Comparison of ENCODE assay signal across 13 cellular contexts in the genomic region with DNA sequence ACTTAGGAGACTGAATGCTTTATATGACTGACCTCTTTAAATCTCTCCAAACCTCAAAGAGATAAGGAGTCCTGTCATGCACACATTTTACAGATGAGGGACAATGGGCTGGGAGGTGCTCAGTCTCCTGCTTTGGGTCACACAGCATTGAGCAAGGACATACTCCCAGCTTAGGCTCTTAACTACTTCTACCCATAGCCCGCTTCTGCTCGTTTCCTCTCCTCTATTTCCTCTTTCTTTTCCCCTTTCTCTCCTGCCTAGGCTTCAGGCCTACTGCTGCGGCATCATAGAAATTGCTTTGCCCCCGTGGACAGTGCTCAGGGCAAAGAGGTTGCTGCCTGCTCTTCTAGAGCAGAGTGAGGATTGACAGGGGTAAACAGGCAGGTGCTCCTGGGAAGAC.
"Had no signal": no experiment of that assay in that cellular context is flagged by ENCODE, and none has a peak within 500 bp of the region (broad histone marks: within the 10 kb centered on the region; RNA-seq: fewer than 3 reads in every experiment).

No MANE protein-coding gene starts in this region.

- ATAC-seq: activated CD8-positive, alpha-beta T cell treated with anti-CD3 and anti-CD28 coated beads, Interleukin-2, amount 10 ng/mL, durations not matched to agents 7 days and 5 days; activated naive CD8-positive, alpha-beta T cell treated with anti-CD3 and anti-CD28 coated beads, Interleukin-2, amount 50 U/mL, for 24 hours; effector memory CD8-positive, alpha-beta T cell; left cardiac atrium had no signal

- DNase-seq: activated CD4-positive, alpha-beta T cell treated with anti-CD3 and anti-CD28 coated beads, Interleukin-2, amount 10 ng/mL, durations not matched to agents 24 days and 14 days; activated CD8-positive, alpha-beta T cell treated with anti-CD3 and anti-CD28 coated beads, Interleukin-2, amount 10 ng/mL, durations not matched to agents 7 days and 5 days; activated naive CD4-positive, alpha-beta T cell treated with anti-CD3 and anti-CD28 coated beads, Interleukin-2, amount 10 ng/mL, durations not matched to agents 7 days and 5 days; activated naive CD8-positive, alpha-beta T cell treated with anti-CD3 and anti-CD28 coated beads, Interleukin-2, amount 50 U/mL, for 24 hours; activated T-cell treated with anti-CD3 and anti-CD28 coated beads, Interleukin-2, amount 50 U/mL, for 24 hours; effector memory CD8-positive, alpha-beta T cell; esophagus squamous epithelium; left cardiac atrium; nephron progenitor cell; nucleus accumbens; stimulated activated naive CD4-positive, alpha-beta T cell treated with Interleukin-2 at 50 U/mL for 16 hours; T1000; thyroid gland had no signal
